Comparison of ENCODE assay signal across 15 cellular contexts in the genomic region with DNA sequence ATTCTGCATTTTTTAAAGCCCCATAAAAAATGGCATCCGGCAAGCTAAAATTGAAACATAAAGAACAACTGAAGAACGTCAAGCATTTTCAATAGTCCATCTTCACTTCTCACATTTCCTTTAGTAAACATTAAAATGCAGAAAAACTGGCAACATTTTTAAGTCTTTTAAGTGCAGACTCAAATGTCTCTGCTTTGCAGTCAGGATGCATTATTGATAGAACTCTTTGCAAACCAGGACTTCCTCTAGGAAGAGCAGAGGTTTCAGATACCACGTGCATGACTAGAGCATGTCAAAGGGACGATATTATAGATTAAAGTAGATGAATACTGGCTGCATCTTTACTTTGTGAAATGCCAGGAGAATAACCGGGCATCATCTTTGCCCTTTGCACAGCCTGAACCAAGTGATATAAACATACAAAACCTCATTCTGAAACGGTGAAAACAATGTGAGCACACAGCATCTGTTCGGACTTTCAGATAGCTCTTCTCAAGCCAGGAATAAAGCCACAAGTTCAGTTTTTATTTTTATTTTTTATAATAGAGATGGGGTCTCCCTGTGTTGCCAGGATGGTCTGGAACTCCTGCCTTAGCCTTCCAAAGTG.
"Had no signal": no experiment of that assay in that cellular context is flagged by ENCODE, and none has a peak within 500 bp of the region (broad histone marks: within the 10 kb centered on the region; RNA-seq: fewer than 3 reads in every experiment).

No MANE protein-coding gene starts in this region.

- H3K9me3 ChIP-seq: ascending aorta, gastroesophageal sphincter, heart right ventricle, upper lobe of left lung had no signal

- H3K4me1 ChIP-seq: gastroesophageal sphincter, upper lobe of left lung had no signal

- H3K27me3 Mint-ChIP-seq: natural killer cell treated with Interleukin-12 subunit alpha and Interleukin-12 subunit beta and Interleukin-15 and Interleukin-18, amount 100 ng/mL, for 72 hours; stimulated activated naive B cell treated with anti-CD40 and anti-IgM and Interleukin-4, amounts not matched to agents 10 μg/mL and 1 μg/mL and 100 μg/mL, for 72 hours had no signal

- H3K27me3 ChIP-seq: ascending aorta, gastroesophageal sphincter, heart right ventricle, upper lobe of left lung had no signal

- H3K9me3 Mint-ChIP-seq: activated T-helper 1 cell treated with anti-CD3 and anti-CD28 coated beads, Interleukin-12 subunit alpha, Interleukin-12 subunit beta, Interleukin-2, Interleukin-4 antibody, amounts not matched to agents 30 ng/mL and 10 ng/mL and 1 ng/mL, durations not matched to agents 14 hours and 24 hours and 36 hours; natural killer cell treated with Interleukin-12 subunit alpha and Interleukin-12 subunit beta and Interleukin-15 and Interleukin-18, amount 100 ng/mL, for 72 hours; stimulated activated naive B cell treated with anti-CD40 and anti-IgM and Interleukin-4, amounts not matched to agents 10 μg/mL and 1 μg/mL and 100 μg/mL, for 72 hours had no signal

- H3K27ac ChIP-seq: ascending aorta, gastroesophageal sphincter, heart right ventricle, skin epidermis, upper lobe of left lung had no signal

- H3K4me3 Mint-ChIP-seq: activated T-helper 1 cell treated with anti-CD3 and anti-CD28 coated beads, Interleukin-12 subunit alpha, Interleukin-12 subunit beta, Interleukin-2, Interleukin-4 antibody, amounts not matched to agents 30 ng/mL and 10 ng/mL and 1 ng/mL, durations not matched to agents 14 hours and 24 hours and 36 hours; natural killer cell treated with Interleukin-12 subunit alpha and Interleukin-12 subunit beta and Interleukin-15 and Interleukin-18, amount 100 ng/mL, for 72 hours; stimulated activated naive B cell treated with anti-CD40 and anti-IgM and Interleukin-4, amounts not matched to agents 10 μg/mL and 1 μg/mL and 100 μg/mL, for 72 hours had no signal

- H3K4me3 ChIP-seq: ascending aorta, gastroesophageal sphincter, heart right ventricle, skin epidermis, upper lobe of left lung had no signal

- DNase-seq: activated CD4-positive, alpha-beta T cell treated with anti-CD3 and anti-CD28 coated beads, Interleukin-2, amount 50 U/mL, for 1 hour; activated CD8-positive, alpha-beta memory T cell treated with anti-CD3 and anti-CD28 coated beads for 24 hours; heart right ventricle; mesendoderm; stimulated activated CD4-positive, alpha-beta T cell treated with anti-CD3 and anti-CD28 coated beads, Interleukin-15, amount 100 ng/mL, for 24 hours; stimulated activated CD4-positive, alpha-beta T cell treated with anti-CD3 and anti-CD28 coated beads, Interleukin-4, amount 100 ng/mL, for 1 hour; stimulated activated naive B cell treated with anti-CD40 and anti-IgM and Interleukin-4, amounts not matched to agents 10 μg/mL and 1 μg/mL and 100 μg/mL, for 72 hours; SW 1271; upper lobe of left lung had no signal

- H3K27ac Mint-ChIP-seq: activated T-helper 1 cell treated with anti-CD3 and anti-CD28 coated beads, Interleukin-12 subunit alpha, Interleukin-12 subunit beta, Interleukin-2, Interleukin-4 antibody, amounts not matched to agents 30 ng/mL and 10 ng/mL and 1 ng/mL, durations not matched to agents 14 hours and 24 hours and 36 hours; stimulated activated naive B cell treated with anti-CD40 and anti-IgM and Interleukin-4, amounts not matched to agents 10 μg/mL and 1 μg/mL and 100 μg/mL, for 72 hours had no signal

- H3K36me3 Mint-ChIP-seq: natural killer cell treated with Interleukin-12 subunit alpha and Interleukin-12 subunit beta and Interleukin-15 and Interleukin-18, amount 100 ng/mL, for 72 hours had no signal

- H3K36me3 ChIP-seq: upper lobe of left lung had no signal

- ATAC-seq: activated CD4-positive, CD25-positive, alpha-beta regulatory T cell treated with anti-CD3 and anti-CD28 coated beads, Interleukin-2, amount 50 U/mL, for 24 hours; gastroesophageal sphincter; heart right ventricle; natural killer cell treated with Interleukin-12 subunit alpha and Interleukin-12 subunit beta and Interleukin-15 and Interleukin-18, amount 100 ng/mL, for 72 hours; stimulated activated naive B cell treated with anti-CD40 and anti-IgM and Interleukin-4, amounts not matched to agents 10 μg/mL and 1 μg/mL and 100 μg/mL, for 72 hours had no signal
